In genomic region chr10:5259952-5260578, GRCh38 we compare ENCODE assay signal across 17 cellular contexts.
A peak's percentile ranks its signal among the peaks of the same experiment; 100 is the strongest.
DNase-seq lines count a peak whose midpoint lies in the region; ATAC-seq and TF ChIP-seq lines count a peak whose summit lies in the region.
"Had no signal": no experiment of that assay in that cellular context is flagged by ENCODE, and none has a peak within 500 bp of the region (broad histone marks: within the 10 kb centered on the region; RNA-seq: fewer than 3 reads in every experiment).

No MANE protein-coding gene starts in this region.

- H3K27ac Mint-ChIP-seq in WTC11 = peak overlapping the region; percentile 6
- H3K27ac Mint-ChIP-seq: B cell; CD4-positive, alpha-beta T cell; CD8-positive, alpha-beta T cell had no signal

- ATAC-seq in WTC11 (no peak), right lobe of liver (peak; percentile 53 to 81 (median 62))
- ATAC-seq: CD8-positive, alpha-beta T cell had no signal

- POLR2A ChIA-PET in PC-9 (lab: Charles Lee; ENCODE audit: unreplicated experiment) = interaction anchor here (0.6 kb wide), 1 partner anchor 142 kb away, joined by 7 read pairs; no protein-coding TSS in a partner anchor
- POLR2A ChIA-PET in WTC11 (lab: Charles Lee) = no interaction called here
- POLR2A ChIA-PET in A673 (lab: Charles Lee; ENCODE audit: low non-redundant PET) = no interaction called here

- H3K4me3 Mint-ChIP-seq in WTC11 = no peak overlapping the region
- H3K4me3 Mint-ChIP-seq: B cell; CD4-positive, alpha-beta T cell; CD8-positive, alpha-beta T cell had no signal

- H3K27me3 ChIP-seq in PC-9 (ENCODE audit: insufficient read depth, low read depth) (no peaks in the 10 kb centered on the region), right lobe of liver (no peaks in the 10 kb centered on the region), A673 (replicated peaks; ENCODE audit: insufficient read depth, low read depth, low read length, poor library complexity) (no peaks in the 10 kb centered on the region)
- H3K27me3 ChIP-seq: BLaER1 treated with 17β-estradiol and CSF1 and Interleukin-3, amounts not matched to agents 10 nM and 100 nM had no signal

- H3K36me3 Mint-ChIP-seq in WTC11 = peaks cover 27% of the 10 kb centered on the region

- H3K27me3 Mint-ChIP-seq in WTC11 (ENCODE audit: low read depth) = peaks cover 3% of the 10 kb centered on the region; the same call in 1 of the 2 replicates
- H3K27me3 Mint-ChIP-seq: B cell had no signal

- WGBS in right lobe of liver (ENCODE audit: insufficient coverage, low coverage, low lambda C conversion rate, missing lambda C conversion rate) = 41% methylated on average over 5 of the region's 5 CpGs

- intact Hi-C loops in PC-9 (cut with micrococcal nuclease; ENCODE audit: unreplicated experiment) (no loop called here), right lobe of liver (cut with DNase I) (loop anchor here in 1 of 2 donors (10.0 kb wide), 1 partner anchor 45 kb away; no protein-coding TSS in a partner anchor), A673 (cut with micrococcal nuclease; ENCODE audit: unreplicated experiment) (no loop called here)

- no peaks in the 10 kb centered on the region for H4K20me1 ChIP-seq in PC-9 (ENCODE audit: insufficient read depth)
- H4K20me1 ChIP-seq: BLaER1 treated with 17β-estradiol and CSF1 and Interleukin-3, amounts not matched to agents 10 nM and 100 nM had no signal

- BruUV-seq in PC-9 (replicated peaks; lab: Mats Ljungman, UMichigan) = TSS peak; percentile 9
- no TSS peak for BruUV-seq in A673 (replicated peaks; lab: Mats Ljungman, UMichigan)

- H3K79me2 ChIP-seq in PC-9 (ENCODE audit: low read depth) = no peaks in the 10 kb centered on the region

- no peaks in the 10 kb centered on the region for H3K9me2 ChIP-seq in PC-9 (ENCODE audit: insufficient read depth)

- H3K4me1 ChIP-seq in PC-9 (replicated peaks; ENCODE audit: insufficient read depth) (no peaks in the 10 kb centered on the region), right lobe of liver (peaks cover 0 to 38% (median 5%) of the 10 kb centered on the region in 4 donors), A673 (ENCODE audit: insufficient read depth, low read length, poor library complexity, severe bottlenecking) (peaks cover 3% of the 10 kb centered on the region)

- H3K4me1 Mint-ChIP-seq in WTC11 = peaks cover 18% of the 10 kb centered on the region
- H3K4me1 Mint-ChIP-seq: B cell had no signal

- CTCF ChIA-PET in PC-9 (lab: Charles Lee) = no interaction called here
- CTCF ChIA-PET in WTC11 (lab: Charles Lee) = interaction anchor here (0.6 kb wide), 1 partner anchor 49 kb away, joined by 3 read pairs; no protein-coding TSS in a partner anchor
- CTCF ChIA-PET in A673 (lab: Charles Lee) = no interaction called here

- no peak for TF ChIP-seq CTCF in PC-9 (conservative IDR thresholded peaks at IDR 0.05)
- no peak for TF ChIP-seq CTCF in WTC11 (IDR thresholded peaks at IDR 0.05)
- no peak for TF ChIP-seq CTCF in right lobe of liver (IDR thresholded peaks at IDR 0.05)
- TF ChIP-seq CTCF in A673 (conservative IDR thresholded peaks at IDR 0.05; ENCODE audit: low read depth, low read length) = no peak

- no peak overlapping the region for H3K27ac ChIP-seq in PC-9
- H3K27ac ChIP-seq in right lobe of liver = peak overlapping the region in 1 of 3 donors; percentile 8
- H3K27ac ChIP-seq in A673 (ENCODE audit: low read depth, low read length, poor library complexity, severe bottlenecking) = no peak overlapping the region
- H3K27ac ChIP-seq: BLaER1 treated with 17β-estradiol and CSF1 and Interleukin-3, amounts not matched to agents 10 nM and 100 nM; C4-2B had no signal

- no peak overlapping the region for H2AFZ ChIP-seq in PC-9

- H3K4me2 ChIP-seq in PC-9 = no peak overlapping the region

- no peak overlapping the region for H3K4me3 ChIP-seq in PC-9
- no peak overlapping the region for H3K4me3 ChIP-seq in right lobe of liver
- H3K4me3 ChIP-seq in A673 (ENCODE audit: low read depth, low read length, poor library complexity, severe bottlenecking) = no peak overlapping the region
- H3K4me3 ChIP-seq: BLaER1 treated with 17β-estradiol and CSF1 and Interleukin-3, amounts not matched to agents 10 nM and 100 nM had no signal

- TF ChIP-seq POLR2A in right lobe of liver (IDR thresholded peaks at IDR 0.05) = no peak

- H3K9me3 ChIP-seq in PC-9 (ENCODE audit: insufficient read depth, low read depth) (no peaks in the 10 kb centered on the region), right lobe of liver (no peaks in the 10 kb centered on the region), A673 (ENCODE audit: low read depth, low read length, poor library complexity, severe bottlenecking) (peaks cover 13% of the 10 kb centered on the region)
- H3K9me3 ChIP-seq: Caco-2 had no signal

- no peaks in the 10 kb centered on the region for H3K36me3 ChIP-seq in PC-9 (ENCODE audit: low read depth)
- H3K36me3 ChIP-seq in right lobe of liver = no peaks in the 10 kb centered on the region
- H3K36me3 ChIP-seq in A673 (ENCODE audit: insufficient read depth, low read length, poor library complexity, severe bottlenecking) = peaks cover 2% of the 10 kb centered on the region

- H3F3A ChIP-seq in PC-9 (ENCODE audit: insufficient read depth, low read depth) = no peaks in the 10 kb centered on the region

- peaks cover 42% of the 10 kb centered on the region for H3K9me3 Mint-ChIP-seq in WTC11
- H3K9me3 Mint-ChIP-seq: CD4-positive, alpha-beta T cell had no signal

- no peak for DNase-seq in PC-9
- no peak for DNase-seq in WTC11 (ENCODE audit: low spot score)
- no peak for DNase-seq in right lobe of liver
- no peak for DNase-seq in A673 (ENCODE audit: low spot score)
- DNase-seq in NCI-H2196 (lab: John Stamatoyannopoulos, UW; ENCODE audit: unreplicated experiment) = no peak
- DNase-seq in effector CD8-positive, alpha-beta T cell (lab: John Stamatoyannopoulos, UW) = no peak
- DNase-seq: 8988T; AML-193; Caco-2; Calu3; CD4-positive, alpha-beta T cell; CD8-positive, alpha-beta T cell; DMS79 treated with DMSO at 0.1 percent for 48 hours; GF-D8 had no signal

TF ChIP-seq in WTC11, 78 proteins besides CTCF, POLR2A, EP300 and RAD21 (continues in another document):
- no peak for TF ChIP-seq ATF2 (CRISPR knock-in tag; IDR thresholded peaks at IDR 0.05; ENCODE audit: borderline replicate concordance, low read depth)
- no peak for TF ChIP-seq PRDM15 (CRISPR knock-in tag; IDR thresholded peaks at IDR 0.05)
- no peak for TF ChIP-seq ESRRA (CRISPR knock-in tag; IDR thresholded peaks at IDR 0.05; ENCODE audit: borderline replicate concordance)
- TF ChIP-seq CDX4 (CRISPR knock-in tag; IDR thresholded peaks at IDR 0.05; ENCODE audit: borderline replicate concordance) = no peak
- TF ChIP-seq, protein P1, sequence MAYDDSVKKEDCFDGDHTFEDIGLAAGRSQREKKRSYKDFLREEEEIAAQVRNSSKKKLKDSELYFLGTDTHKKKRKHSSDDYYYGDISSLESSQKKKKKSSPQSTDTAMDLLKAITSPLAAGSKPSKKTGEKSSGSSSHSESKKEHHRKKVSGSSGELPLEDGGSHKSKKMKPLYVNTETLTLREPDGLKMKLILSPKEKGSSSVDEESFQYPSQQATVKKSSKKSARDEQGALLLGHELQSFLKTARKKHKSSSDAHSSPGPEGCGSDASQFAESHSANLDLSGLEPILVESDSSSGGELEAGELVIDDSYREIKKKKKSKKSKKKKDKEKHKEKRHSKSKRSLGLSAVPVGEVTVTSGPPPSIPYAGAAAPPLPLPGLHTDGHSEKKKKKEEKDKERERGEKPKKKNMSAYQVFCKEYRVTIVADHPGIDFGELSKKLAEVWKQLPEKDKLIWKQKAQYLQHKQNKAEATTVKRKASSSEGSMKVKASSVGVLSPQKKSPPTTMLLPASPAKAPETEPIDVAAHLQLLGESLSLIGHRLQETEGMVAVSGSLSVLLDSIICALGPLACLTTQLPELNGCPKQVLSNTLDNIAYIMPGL (CRISPR knock-in tag; IDR thresholded peaks at IDR 0.05) = no peak
- TF ChIP-seq ZNF671 (CRISPR knock-in tag; IDR thresholded peaks at IDR 0.05) = no peak
